In genomic region chr13:29993716-29994488, GRCh38 we compare ENCODE assay signal across 14 cellular contexts.
A peak's percentile ranks its signal among the peaks of the same experiment; 100 is the strongest.
DNase-seq lines count a peak whose midpoint lies in the region; TF ChIP-seq lines count a peak whose summit lies in the region.
"Had no signal": no experiment of that assay in that cellular context is flagged by ENCODE, and none has a peak within 500 bp of the region (broad histone marks: within the 10 kb centered on the region; RNA-seq: fewer than 3 reads in every experiment).

No MANE protein-coding gene starts in this region.

- TF ChIP-seq POLR2A in suprapubic skin (IDR thresholded peaks at IDR 0.05) (no peak), stomach (IDR thresholded peaks at IDR 0.05) (no peak)

- WGBS in suprapubic skin = 71% methylated on average over 9 of the region's 12 CpGs
- WGBS in stomach, 5 donors = 76 to 83% (median 79%) methylated on average over 10 to 12 of the region's 12 CpGs

- intact Hi-C loops in stomach (cut with DNase I; ENCODE audit: low total_unique reads) = no loop called here

- TF ChIP-seq CTCF in GM20000 (IDR thresholded peaks at IDR 0.05; ENCODE audit: extremely low read depth, missing control alignments) = no peak
- TF ChIP-seq CTCF in foreskin fibroblast (IDR thresholded peaks at IDR 0.05; ENCODE audit: low read depth, low read length) = no peak
- no peak for TF ChIP-seq CTCF in suprapubic skin (IDR thresholded peaks at IDR 0.05)
- TF ChIP-seq CTCF in stomach (IDR thresholded peaks at IDR 0.05) = no peak

- TF ChIP-seq EP300 in suprapubic skin (IDR thresholded peaks at IDR 0.05) (no peak), stomach (IDR thresholded peaks at IDR 0.05) (no peak)

- no peak overlapping the region for H3K4me3 ChIP-seq in adipocyte (ENCODE audit: low read length)
- no peak overlapping the region for H3K4me3 ChIP-seq in foreskin fibroblast (ENCODE audit: low read depth in 1 of 2, low read length in 2 of 2)
- no peak overlapping the region for H3K4me3 ChIP-seq in suprapubic skin
- H3K4me3 ChIP-seq in stomach = no peak overlapping the region
- H3K4me3 ChIP-seq: mucosa of descending colon had no signal

- no peaks in the 10 kb centered on the region for H3K36me3 ChIP-seq in adipocyte (ENCODE audit: control insufficient read depth, insufficient read depth, low read length, severe bottlenecking)
- no peaks in the 10 kb centered on the region for H3K36me3 ChIP-seq in suprapubic skin
- H3K36me3 ChIP-seq in stomach = no peaks in the 10 kb centered on the region

- DNase-seq in GM20000 (ENCODE audit: low spot score) (peak; percentile 8), adipocyte (ENCODE audit: low read depth) (peak; percentile 37), foreskin fibroblast (peak; percentile 88 to 93), suprapubic skin (ENCODE audit: low spot score in 2 of 2) (no peak), stomach (no peak), DMS53 treated with DMSO at 0.1 percent for 48 hours (lab: John Stamatoyannopoulos, UW; ENCODE audit: unreplicated experiment) (no peak)
- no peak for DNase-seq in effector CD4-positive, alpha-beta T cell
- DNase-seq: activated CD4-positive, alpha-beta memory T cell treated with anti-CD3 and anti-CD28 coated beads for 36 hours; activated effector memory CD4-positive, alpha-beta T cell treated with anti-CD3 and anti-CD28 coated beads, Interleukin-2, amount 50 U/mL, for 16 hours; Calu3; MM.1S; mucosa of descending colon; NCI-H2227 treated with DMSO at 0.1 percent for 48 hours had no signal

- peak overlapping the region; percentile 32 for H3K27ac ChIP-seq in suprapubic skin
- no peak overlapping the region for H3K27ac ChIP-seq in stomach
- H3K27ac ChIP-seq: HL-60 had no signal

- H3K9me3 ChIP-seq in adipocyte (ENCODE audit: control insufficient read depth, low read length) (no peaks in the 10 kb centered on the region), suprapubic skin (no peaks in the 10 kb centered on the region), stomach (no peaks in the 10 kb centered on the region)
- H3K9me3 ChIP-seq: mucosa of descending colon had no signal

- H3K4me1 ChIP-seq in adipocyte (ENCODE audit: control insufficient read depth, insufficient read depth, low read length) = peaks cover 36% of the 10 kb centered on the region
- no peaks in the 10 kb centered on the region for H3K4me1 ChIP-seq in suprapubic skin
- no peaks in the 10 kb centered on the region for H3K4me1 ChIP-seq in stomach

- H3K9ac ChIP-seq in adipocyte (ENCODE audit: low read length) = peak overlapping the region; percentile 2

- no peaks in the 10 kb centered on the region for H3K27me3 ChIP-seq in adipocyte (replicated peaks; ENCODE audit: control insufficient read depth, insufficient read depth, low read length)
- H3K27me3 ChIP-seq in suprapubic skin = no peaks in the 10 kb centered on the region
- H3K27me3 ChIP-seq in stomach = no peaks in the 10 kb centered on the region

Comparison
In these comparisons a context has a peak if more than half of its experiments do, and no peak if none do; other contexts are left out.
1. DNase-seq: peak in GM20000 (single experiment), adipocyte (single experiment) and foreskin fibroblast (2 of 2); none in suprapubic skin (0 of 2), stomach (single experiment), DMS53 treated with DMSO at 0.1 percent for 48 hours (single experiment) and effector CD4-positive, alpha-beta T cell (single experiment).